ENCODE assay signal across 8 cellular contexts in genomic region chr5:174935854-174936474, GRCh38.
DNase-seq lines count a peak whose midpoint lies in the region; ATAC-seq and TF ChIP-seq lines count a peak whose summit lies in the region.

No MANE protein-coding gene starts in this region.

- no peaks in the 10 kb centered on the region for H3K36me3 Mint-ChIP-seq in activated CD4-positive, alpha-beta T cell treated with anti-CD3 and anti-CD28 coated beads, Interleukin-2, amount 10 ng/mL, durations not matched to agents 24 days and 14 days (ENCODE audit: low read depth)
- H3K36me3 Mint-ChIP-seq in endothelial cell (ENCODE audit: low read depth, unreplicated experiment) (no peaks in the 10 kb centered on the region), mesothelial cell of epicardium (no peaks in the 10 kb centered on the region)

- no peaks in the 10 kb centered on the region for H3K9me3 Mint-ChIP-seq in activated CD4-positive, alpha-beta T cell treated with anti-CD3 and anti-CD28 coated beads, Interleukin-2, amount 10 ng/mL, durations not matched to agents 24 days and 14 days
- H3K9me3 Mint-ChIP-seq in endothelial cell (ENCODE audit: unreplicated experiment) (no peaks in the 10 kb centered on the region), mesothelial cell of epicardium (peaks cover 7% of the 10 kb centered on the region)

- H3K27ac Mint-ChIP-seq in activated CD4-positive, alpha-beta T cell treated with anti-CD3 and anti-CD28 coated beads, Interleukin-2, amount 10 ng/mL, durations not matched to agents 24 days and 14 days = no peak overlapping the region
- no peak overlapping the region for H3K27ac Mint-ChIP-seq in endothelial cell (ENCODE audit: unreplicated experiment)
- H3K27ac Mint-ChIP-seq in mesothelial cell of epicardium = no peak overlapping the region

- ATAC-seq in GM19023 (IDR thresholded peaks at IDR 0.05; ENCODE audit: unreplicated experiment) = no peak

- in situ Hi-C loops in G401 (cut with HindIII; ENCODE audit: low sequenced_read_pairs) = no loop called here

- peak; percentile 86 for TF ChIP-seq CTCF in endothelial cell (IDR thresholded peaks at IDR 0.05; ENCODE audit: unreplicated experiment)
- TF ChIP-seq CTCF in mesothelial cell of epicardium (IDR thresholded peaks at IDR 0.05; ENCODE audit: unreplicated experiment) = peak; percentile 82

- no peaks in the 10 kb centered on the region for H3K4me1 Mint-ChIP-seq in activated CD4-positive, alpha-beta T cell treated with anti-CD3 and anti-CD28 coated beads, Interleukin-2, amount 10 ng/mL, durations not matched to agents 24 days and 14 days
- H3K4me1 Mint-ChIP-seq in endothelial cell (ENCODE audit: unreplicated experiment) (no peaks in the 10 kb centered on the region), mesothelial cell of epicardium (peaks cover 9% of the 10 kb centered on the region)

- intact Hi-C loops in activated CD4-positive, alpha-beta T cell treated with anti-CD3 and anti-CD28 coated beads, Interleukin-2, amount 10 ng/mL, durations not matched to agents 24 days and 14 days (cut with micrococcal nuclease) = loop anchor here (1.0 kb wide), 1 partner anchor 26 kb away; no protein-coding TSS in a partner anchor

- H3K27me3 Mint-ChIP-seq in activated CD4-positive, alpha-beta T cell treated with anti-CD3 and anti-CD28 coated beads, Interleukin-2, amount 10 ng/mL, durations not matched to agents 24 days and 14 days = peaks cover 8% of the 10 kb centered on the region
- H3K27me3 Mint-ChIP-seq in endothelial cell (ENCODE audit: unreplicated experiment) (peaks cover 8% of the 10 kb centered on the region), mesothelial cell of epicardium (ENCODE audit: low read depth) (peaks cover 3% of the 10 kb centered on the region)

- peak; percentile 56 for DNase-seq in 8988T
- DNase-seq in G401 (ENCODE audit: low spot score) = peak; percentile 47
- peak; percentile 25 for DNase-seq in NCI-H1048 (lab: John Stamatoyannopoulos, UW)
- peak; percentile 74 for DNase-seq in activated CD4-positive, alpha-beta T cell treated with anti-CD3 and anti-CD28 coated beads, Interleukin-2, amount 10 ng/mL, durations not matched to agents 24 days and 14 days
- DNase-seq in endothelial cell (ENCODE audit: low spot score) = peak; percentile 81
- peak; percentile 54 to 89 for DNase-seq in mesothelial cell of epicardium (ENCODE audit: low spot score in 2 of 2, unreplicated experiment in 2 of 2)
- DNase-seq in superior temporal gyrus (ENCODE audit: extremely low spot score) = peak; percentile 88

- no peak overlapping the region for H3K4me3 Mint-ChIP-seq in activated CD4-positive, alpha-beta T cell treated with anti-CD3 and anti-CD28 coated beads, Interleukin-2, amount 10 ng/mL, durations not matched to agents 24 days and 14 days
- no peak overlapping the region for H3K4me3 Mint-ChIP-seq in endothelial cell (ENCODE audit: unreplicated experiment)
- H3K4me3 Mint-ChIP-seq in mesothelial cell of epicardium = no peak overlapping the region

Comparison
In these comparisons a context has a peak if more than half of its experiments do, and no peak if none do; other contexts are left out.
1. DNase-seq: peak in every context shown above with its lines; median percentile 88 in superior temporal gyrus; 81 in endothelial cell; 74 in activated CD4-positive, alpha-beta T cell treated with anti-CD3 and anti-CD28 coated beads, Interleukin-2, amount 10 ng/mL, durations not matched to agents 24 days and 14 days; 72 in mesothelial cell of epicardium; 56 in 8988T; 47 in G401; 25 in NCI-H1048.